Comparison of ENCODE assay signal across 19 cellular contexts in the genomic region with DNA sequence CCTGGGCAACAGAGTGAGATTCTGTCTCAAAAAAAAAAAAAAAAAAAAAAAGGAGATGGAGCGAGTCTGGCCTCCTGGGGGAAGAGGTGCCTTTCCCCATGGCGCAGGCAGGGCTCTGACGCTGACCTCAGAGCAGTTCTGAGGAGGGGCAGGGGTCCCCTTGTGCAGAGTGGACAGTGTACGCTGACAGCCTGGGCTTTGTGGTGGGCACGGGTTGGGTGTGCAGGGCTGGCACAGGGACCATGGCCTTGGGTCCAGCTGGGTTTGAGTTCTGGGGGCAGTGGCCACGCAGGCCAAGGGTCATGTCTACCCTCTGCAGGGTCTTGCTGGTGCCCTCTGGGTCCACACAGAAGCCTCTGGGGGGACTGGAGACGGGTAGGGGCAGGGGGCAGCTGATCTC.
"Had no signal": no experiment of that assay in that cellular context is flagged by ENCODE, and none has a peak within 500 bp of the region (broad histone marks: within the 10 kb centered on the region; RNA-seq: fewer than 3 reads in every experiment).

No MANE protein-coding gene starts in this region.

- H3K27ac Mint-ChIP-seq: memory B cell had no signal

- H3K4me1 ChIP-seq: esophagus muscularis mucosa, foreskin keratinocyte, gastroesophageal sphincter, heart left ventricle, left ventricle myocardium inferior had no signal

- H3K36me3 Mint-ChIP-seq: memory B cell had no signal

- H3K4me3 ChIP-seq: coronary artery, dorsolateral prefrontal cortex, esophagus muscularis mucosa, gastroesophageal sphincter, heart left ventricle, hepatocyte, left ventricle myocardium inferior, lung had no signal

- H3K27me3 ChIP-seq: foreskin keratinocyte, hepatocyte had no signal

- ATAC-seq: foreskin keratinocyte, gastroesophageal sphincter, heart left ventricle, left colon, left lobe of liver had no signal

- DNase-seq: cerebellar nuclear complex; dermis blood vessel endothelial cell; effector CD4-positive, alpha-beta T cell; effector memory CD4-positive, alpha-beta T cell; foreskin keratinocyte; heart left ventricle; left colon; left ventricle myocardium inferior; mammary epithelial cell; mesendoderm; midbrain had no signal

- H3K4me2 ChIP-seq: hepatocyte had no signal

- H2AFZ ChIP-seq: hepatocyte had no signal

- H3K4me3 Mint-ChIP-seq: memory B cell had no signal

- H3K27ac ChIP-seq: coronary artery, dorsolateral prefrontal cortex, esophagus muscularis mucosa, foreskin keratinocyte, gastroesophageal sphincter, heart left ventricle, hepatocyte, left ventricle myocardium inferior had no signal

- H3K9me3 ChIP-seq: esophagus muscularis mucosa, gastroesophageal sphincter, heart left ventricle, left ventricle myocardium inferior had no signal

- H3K36me3 ChIP-seq: esophagus muscularis mucosa, gastroesophageal sphincter, heart left ventricle, left ventricle myocardium inferior had no signal
